ENCODE assay signal across 8 cellular contexts in genomic region chr19:48999481-49000325, GRCh38. TPM values are rescaled to one million over a fixed set of nuclear protein-coding genes. Genes with fewer than 3 reads are reported as not detected.
DNase-seq lines count a peak whose midpoint lies in the region; ATAC-seq, FAIRE-seq and TF ChIP-seq lines count a peak whose summit lies in the region.

No MANE protein-coding gene starts in this region.

- no peak overlapping the region for H3K4me3 ChIP-seq in A549
- no peak overlapping the region; a peak in 1 of 4 replicates for H3K4me3 ChIP-seq in SK-N-SH (ENCODE audit: low read depth in 2 of 2, low read length in 1 of 2)
- no peak overlapping the region for H3K4me3 ChIP-seq in iPS DF 6.9 (ENCODE audit: low read length)

- H3F3A ChIP-seq in SK-N-SH (replicated peaks; ENCODE audit: insufficient read depth), result no peaks in the 10 kb centered on the region

- H3K4me1 ChIP-seq in A549 (peaks cover 9% of the 10 kb centered on the region; the same call in 2 of the 3 replicates), SK-N-SH (ENCODE audit: control insufficient read depth in 1 of 2, insufficient read depth in 2 of 2, low read depth in 1 of 2, low read length in 1 of 2) (peaks cover 0 to 7% of the 10 kb centered on the region in 2 experiments; a peak in 1 of 4 replicates), iPS DF 6.9 (ENCODE audit: control insufficient read depth, insufficient read depth, low read length) (no peaks in the 10 kb centered on the region)

- H3K9me2 ChIP-seq in SK-N-SH, result no peaks in the 10 kb centered on the region

- POLR2A ChIA-PET in A549 (lab: Yijun Ruan, JAX) (interaction anchor here (0.6 to 1.4 kb wide), 4 partner anchors 20 to 212 kb away, joined by 3 to 4 read pairs (median 4); partner anchors contain the start of gene PPP1R15A), SK-N-SH (lab: Yijun Ruan, JAX) (interaction anchor here (0.6 to 1.2 kb wide), 2 partner anchors 9 to 490 kb away, joined by 3 read pairs; no protein-coding TSS in a partner anchor)

- ATAC-seq in A549, result peak; percentile 84 to 89
- ATAC-seq in HG02885 (IDR thresholded peaks at IDR 0.05; ENCODE audit: poor library complexity, unreplicated experiment), result no peak

- TF ChIP-seq RAD21 in A549 (conservative IDR thresholded peaks at IDR 0.05 in 1 of 2, IDR thresholded peaks at IDR 0.05 in 1 of 2) (peak; percentile 69), SK-N-SH (IDR thresholded peaks at IDR 0.05; ENCODE audit: low read length) (peak; percentile 39)

- H3K36me3 ChIP-seq in SK-N-SH (replicated peaks in 1 of 2; ENCODE audit: control insufficient read depth in 1 of 2, insufficient read depth in 2 of 2, low read length in 1 of 2), result peaks cover 10 to 14% of the 10 kb centered on the region in 2 experiments
- peaks cover 10% of the 10 kb centered on the region for H3K36me3 ChIP-seq in iPS DF 6.9 (ENCODE audit: control insufficient read depth, insufficient read depth, low read length)

- no peak for TF ChIP-seq POLR2A in A549 (IDR thresholded peaks at IDR 0.05; ENCODE audit: low read length)

- no peak for FAIRE-seq in A549 (lab: Jason Lieb, UNC)

- no peaks in the 10 kb centered on the region for H4K20me1 ChIP-seq in SK-N-SH (ENCODE audit: insufficient read depth)

- H3K27ac ChIP-seq in A549 (no peak overlapping the region), SK-N-SH (ENCODE audit: low read depth in 2 of 2, low read length in 1 of 2) (no peak overlapping the region), iPS DF 6.9 (ENCODE audit: low read length) (no peak overlapping the region)

- H3K4me2 ChIP-seq in A549 (no peak overlapping the region), SK-N-SH (no peak overlapping the region)

- CTCF ChIA-PET in A549 (lab: Yijun Ruan, JAX), result interaction anchor here (0.6 to 21.8 kb wide), 50 partner anchors 4 to 394 kb away, joined by 3 to 408 read pairs (median 4); partner anchors contain the start of genes CGB2, CGB7, GYS1 and KCNA7
- CTCF ChIA-PET in SK-N-SH (lab: Yijun Ruan, JAX), result interaction anchor here (0.5 to 5.4 kb wide), 21 partner anchors 9 to 198 kb away, joined by 3 to 68 read pairs (median 4); partner anchors contain the start of genes KCNA7 and LIN7B

- H3K9me3 Mint-ChIP-seq in activated naive CD8-positive, alpha-beta T cell treated with anti-CD3 and anti-CD28 coated beads for 36 hours, result no peaks in the 10 kb centered on the region

- no peak for TF ChIP-seq EP300 in A549 (IDR thresholded peaks at IDR 0.05)
- TF ChIP-seq EP300 in SK-N-SH (IDR thresholded peaks at IDR 0.05; ENCODE audit: borderline replicate concordance in 1 of 2, low read depth in 1 of 2, low read length in 1 of 2), result no peak

- DNase-seq in A549 (ENCODE audit: low read depth in 1 of 2, low spot score in 1 of 2) (peak; percentile 81 to 85), GM20000 (ENCODE audit: low spot score) (peak; percentile 60), SK-N-SH (peak; percentile 65), iPS DF 6.9 (ENCODE audit: low read depth, low spot score) (peak; percentile 85), OCI-M2 (lab: John Stamatoyannopoulos, UW; ENCODE audit: unreplicated experiment) (no peak)
- DNase-seq in activated naive CD8-positive, alpha-beta T cell treated with anti-CD3 and anti-CD28 coated beads for 36 hours, result peak; percentile 61
- DNase-seq in stimulated activated CD4-positive, alpha-beta T cell treated with anti-CD3 and anti-CD28 coated beads, Interleukin-4, amount 100 ng/mL, for 1 hour, result peak; percentile 65

- WGBS in A549 (ENCODE audit: missing lambda C conversion rate), result 54% methylated on average over 16 of the region's 16 CpGs
- 84% methylated on average over 13 of the region's 16 CpGs for WGBS in SK-N-SH (ENCODE audit: low lambda C conversion rate)
- WGBS in iPS DF 6.9 (ENCODE audit: insufficient coverage, insufficient read length), result no CpG with 5 or more reads among the region's 16 CpGs

- H3K27me3 ChIP-seq in SK-N-SH (ENCODE audit: insufficient read depth), result no peaks in the 10 kb centered on the region
- H3K27me3 ChIP-seq in iPS DF 6.9 (ENCODE audit: control insufficient read depth, insufficient read depth, low read length), result no peaks in the 10 kb centered on the region

- H3K9me3 ChIP-seq in A549, result no peaks in the 10 kb centered on the region
- no peaks in the 10 kb centered on the region for H3K9me3 ChIP-seq in SK-N-SH
- no peaks in the 10 kb centered on the region for H3K9me3 ChIP-seq in iPS DF 6.9 (ENCODE audit: control insufficient read depth, insufficient read depth, low read length)

- H3K4me3 Mint-ChIP-seq in activated naive CD8-positive, alpha-beta T cell treated with anti-CD3 and anti-CD28 coated beads for 36 hours, result no peak overlapping the region

- no peak overlapping the region for H3K9ac ChIP-seq in SK-N-SH

- H3K79me2 ChIP-seq in SK-N-SH (ENCODE audit: insufficient read depth), result peaks cover 78% of the 10 kb centered on the region

- peak; percentile 82 for TF ChIP-seq CTCF in A549 (IDR thresholded peaks at IDR 0.05)
- TF ChIP-seq CTCF in GM20000 (IDR thresholded peaks at IDR 0.05; ENCODE audit: extremely low read depth, missing control alignments), result peak; percentile 41
- TF ChIP-seq CTCF in SK-N-SH (IDR thresholded peaks at IDR 0.05), result peak; percentile 66

- no peaks in the 10 kb centered on the region for H3K27me3 Mint-ChIP-seq in activated naive CD8-positive, alpha-beta T cell treated with anti-CD3 and anti-CD28 coated beads for 36 hours

- H3K36me3 Mint-ChIP-seq in activated naive CD8-positive, alpha-beta T cell treated with anti-CD3 and anti-CD28 coated beads for 36 hours, result peaks cover 31% of the 10 kb centered on the region

- H3K4me1 Mint-ChIP-seq in activated naive CD8-positive, alpha-beta T cell treated with anti-CD3 and anti-CD28 coated beads for 36 hours, result peaks cover 6% of the 10 kb centered on the region

- H3K27ac Mint-ChIP-seq in activated naive CD8-positive, alpha-beta T cell treated with anti-CD3 and anti-CD28 coated beads for 36 hours, result no peak overlapping the region

- H2AFZ ChIP-seq in SK-N-SH (ENCODE audit: low read depth), result no peak overlapping the region

TF ChIP-seq in A549, 52 proteins besides CTCF, POLR2A, EP300 and RAD21 (continues in another document):
- TF ChIP-seq RARB (CRISPR knock-in tag; IDR thresholded peaks at IDR 0.05), result no peak

TF ChIP-seq in SK-N-SH, 30 proteins besides CTCF, POLR2A, EP300 and RAD21 (continues in another document):
- no peak for TF ChIP-seq JUND (IDR thresholded peaks at IDR 0.05)

RNA-seq across cellular contexts. Expression of gene RUVBL2, which starts 6.0 kb away (rescaled TPM):
- polyA plus RNA-seq in A549 (2011; rRNA removed), result 146 and 186 TPM in 2 replicates
- polyA plus RNA-seq in A549 (2012; cell fraction: cytosol; rRNA removed), result 517 and 543 TPM in 2 replicates
- 718 and 862 TPM in 2 replicates for polyA plus RNA-seq in A549 (2012; cell fraction: nucleus; rRNA removed)
- polyA plus RNA-seq in A549 (2017; fragmentation: RNase III; extraction: RNeasy Plus Mini Kit Qiagen cat#74134 plus additional on column Dnase treatment), result 213 to 274 TPM (median 225 TPM) in 3 replicates
- polyA minus RNA-seq in A549 (2011; rRNA and poly(A)+ RNA removed), result 231 and 334 TPM in 2 replicates
- polyA plus RNA-seq in SK-N-SH (2012; rRNA removed), result 411 and 459 TPM in 2 replicates
- polyA plus RNA-seq in SK-N-SH (2012; cell fraction: cytosol; rRNA removed), result 196 and 298 TPM in 2 replicates
- 340 and 467 TPM in 2 replicates for polyA plus RNA-seq in SK-N-SH (2012; cell fraction: nucleus; rRNA removed)
- total RNA-seq in activated naive CD8-positive, alpha-beta T cell treated with anti-CD3 and anti-CD28 coated beads for 36 hours, result 100 to 1,000 TPM; 187 to 189 TPM

RNA-seq across cellular contexts. Expression of gene GYS1, which starts 6.6 kb away (rescaled TPM):
- 10.3 and 16.4 TPM in 2 replicates for polyA plus RNA-seq in A549 (2011; rRNA removed)
- 20.9 and 27.4 TPM in 2 replicates for polyA plus RNA-seq in A549 (2012; cell fraction: cytosol; rRNA removed)
- 56.7 and 57.3 TPM in 2 replicates for polyA plus RNA-seq in A549 (2012; cell fraction: nucleus; rRNA removed)
- polyA plus RNA-seq in A549 (2017; fragmentation: RNase III; extraction: RNeasy Plus Mini Kit Qiagen cat#74134 plus additional on column Dnase treatment), result 23.8 to 25.0 TPM (median 24.8 TPM) in 3 replicates
- polyA minus RNA-seq in A549 (2011; rRNA and poly(A)+ RNA removed), result 29.5 and 30.2 TPM in 2 replicates
- 24.1 and 25.3 TPM in 2 replicates for polyA plus RNA-seq in SK-N-SH (2012; rRNA removed)
- 12.9 and 18.2 TPM in 2 replicates for polyA plus RNA-seq in SK-N-SH (2012; cell fraction: cytosol; rRNA removed)
- 69.6 and 71.7 TPM in 2 replicates for polyA plus RNA-seq in SK-N-SH (2012; cell fraction: nucleus; rRNA removed)
- 10 to 100 TPM; 48.9 to 57.6 TPM for total RNA-seq in activated naive CD8-positive, alpha-beta T cell treated with anti-CD3 and anti-CD28 coated beads for 36 hours

RNA-seq across cellular contexts. Expression of gene LHB, which starts 17.2 kb away (rescaled TPM):
- polyA plus RNA-seq in A549 (2011; rRNA removed), result not detected in 2 replicates
- not detected in 2 replicates for polyA plus RNA-seq in A549 (2012; cell fraction: cytosol; rRNA removed)
- 0.45 TPM in 1 of 2 replicates, not detected in the other for polyA plus RNA-seq in A549 (2012; cell fraction: nucleus; rRNA removed)
- polyA plus RNA-seq in A549 (2017; fragmentation: RNase III; extraction: RNeasy Plus Mini Kit Qiagen cat#74134 plus additional on column Dnase treatment), result 0.22 TPM in 1 of 3 replicates, not detected in the others
- not detected in 2 replicates for polyA minus RNA-seq in A549 (2011; rRNA and poly(A)+ RNA removed)
- polyA plus RNA-seq in SK-N-SH (2012; rRNA removed), result 0.13 and 0.23 TPM in 2 replicates
- polyA plus RNA-seq in SK-N-SH (2012; cell fraction: cytosol; rRNA removed), result 0.13 TPM in 1 of 2 replicates, not detected in the other
- 3.1 and 5.2 TPM in 2 replicates for polyA plus RNA-seq in SK-N-SH (2012; cell fraction: nucleus; rRNA removed)
- not detected for total RNA-seq in activated naive CD8-positive, alpha-beta T cell treated with anti-CD3 and anti-CD28 coated beads for 36 hours

RNA-seq across cellular contexts. Expression of gene CGB3, which starts 24.4 kb away (rescaled TPM):
- polyA plus RNA-seq in A549 (2011; rRNA removed) (not detected in 2 replicates), A549 (2017; fragmentation: RNase III; extraction: RNeasy Plus Mini Kit Qiagen cat#74134 plus additional on column Dnase treatment) (0.13 to 0.28 TPM in 2 of 3 replicates, not detected in the other), SK-N-SH (2012; rRNA removed) (0.10 TPM in 1 of 2 replicates, not detected in the other)
- 0.05 and 0.06 TPM in 2 replicates for polyA plus RNA-seq in A549 (2012; cell fraction: cytosol; rRNA removed)
- polyA plus RNA-seq in A549 (2012; cell fraction: nucleus; rRNA removed), result 0.71 TPM in 1 of 2 replicates, not detected in the other
- polyA minus RNA-seq in A549 (2011; rRNA and poly(A)+ RNA removed), result not detected in 2 replicates
- polyA plus RNA-seq in SK-N-SH (2012; cell fraction: cytosol; rRNA removed), result not detected in 2 replicates
- polyA plus RNA-seq in SK-N-SH (2012; cell fraction: nucleus; rRNA removed), result not detected in 2 replicates
- total RNA-seq in activated naive CD8-positive, alpha-beta T cell treated with anti-CD3 and anti-CD28 coated beads for 36 hours, result not detected

RNA-seq across cellular contexts. Expression of gene CGB2, which starts 32.0 kb away (rescaled TPM):
- polyA plus RNA-seq in A549 (2011; rRNA removed), result not detected in 2 replicates
- 0.58 and 0.66 TPM in 2 replicates for polyA plus RNA-seq in A549 (2012; cell fraction: cytosol; rRNA removed)
- 0.59 TPM in 1 of 2 replicates, not detected in the other for polyA plus RNA-seq in A549 (2012; cell fraction: nucleus; rRNA removed)
- not detected in 3 replicates for polyA plus RNA-seq in A549 (2017; fragmentation: RNase III; extraction: RNeasy Plus Mini Kit Qiagen cat#74134 plus additional on column Dnase treatment)
- 0.33 TPM in 1 of 2 replicates, not detected in the other for polyA minus RNA-seq in A549 (2011; rRNA and poly(A)+ RNA removed)
- polyA plus RNA-seq in SK-N-SH (2012; rRNA removed), result 0.50 and 0.64 TPM in 2 replicates
- polyA plus RNA-seq in SK-N-SH (2012; cell fraction: cytosol; rRNA removed), result 0.06 and 0.30 TPM in 2 replicates
- polyA plus RNA-seq in SK-N-SH (2012; cell fraction: nucleus; rRNA removed), result 0.08 TPM in 1 of 2 replicates, not detected in the other
- total RNA-seq in activated naive CD8-positive, alpha-beta T cell treated with anti-CD3 and anti-CD28 coated beads for 36 hours, result not detected

Comparison
In these comparisons a context has a peak if more than half of its experiments do, and no peak if none do; other contexts are left out.
1. Of the 12 proteins assayed by ChIP-seq in both A549 and SK-N-SH: peak only in A549: SMC3; only in SK-N-SH: none; in both: CTCF and RAD21; in neither: 9.